ENCODE assay signal across 16 cellular contexts in the genomic region with DNA sequence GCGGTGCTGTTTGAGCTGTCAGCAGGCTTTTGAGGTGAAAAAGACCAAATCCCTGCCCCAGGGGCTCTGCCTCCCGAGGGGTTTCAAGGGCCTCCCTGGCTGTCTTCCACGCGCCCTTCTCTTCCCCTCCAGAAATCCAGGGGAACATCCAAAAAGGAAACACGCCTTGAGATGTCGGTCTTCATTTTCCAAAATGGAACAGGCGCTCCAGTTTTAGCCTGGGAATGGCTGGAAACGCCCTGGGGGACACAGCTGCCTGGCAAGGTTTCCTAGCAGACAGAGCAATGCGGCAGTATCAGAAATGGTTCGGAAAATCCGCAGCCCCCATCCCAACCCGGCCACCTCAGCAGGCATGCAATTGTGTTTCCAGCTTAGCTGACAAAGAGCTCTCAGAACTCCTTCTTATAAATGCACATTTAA. TPM values are rescaled to one million over a fixed set of nuclear protein-coding genes. Genes with fewer than 3 reads are reported as not detected.
DNase-seq lines count a peak whose midpoint lies in the region; ATAC-seq and TF ChIP-seq lines count a peak whose summit lies in the region.
"Had no signal": no experiment of that assay in that cellular context is flagged by ENCODE, and none has a peak within 500 bp of the region (broad histone marks: within the 10 kb centered on the region; RNA-seq: fewer than 3 reads in every experiment).

No MANE protein-coding gene starts in this region.

- peaks cover 54 to 95% (median 79%) of the 10 kb centered on the region in 10 experiments for H3K4me1 ChIP-seq in BLaER1 treated with 17β-estradiol and CSF1 and Interleukin-3, amounts not matched to agents 10 nM and 100 nM
- H3K4me1 ChIP-seq in gastroesophageal sphincter = peaks cover 0 to 25% (median 3%) of the 10 kb centered on the region in 3 donors
- H3K4me1 ChIP-seq in neural progenitor cell = peaks cover 15% of the 10 kb centered on the region
- H3K4me1 ChIP-seq: psoas muscle had no signal

- no peak for TF ChIP-seq CTCF in gastroesophageal sphincter (IDR thresholded peaks at IDR 0.05)
- no peak for TF ChIP-seq CTCF in neural progenitor cell (IDR thresholded peaks at IDR 0.05)

- intact Hi-C loops in activated naive CD4-positive, alpha-beta T cell treated with anti-CD3 and anti-CD28 coated beads for 36 hours (cut with micrococcal nuclease) = no loop called here

- DNase-seq in RPMI7951 (ENCODE audit: low read depth) (peak; percentile 39), neural progenitor cell (ENCODE audit: low spot score) (peak; percentile 83)
- DNase-seq in activated naive CD4-positive, alpha-beta T cell treated with anti-CD3 and anti-CD28 coated beads for 36 hours = no peak
- DNase-seq: activated CD4-positive, alpha-beta T cell treated with anti-CD3 and anti-CD28 coated beads for 36 hours; activated T-cell treated with anti-CD3 and anti-CD28 coated beads, Interleukin-2, amount 50 U/mL, for 1 hour; amygdala; effector CD4-positive, alpha-beta T cell; PC-9; T-helper 17 cell had no signal

- no peak for TF ChIP-seq POLR2A in gastroesophageal sphincter (IDR thresholded peaks at IDR 0.05)
- TF ChIP-seq POLR2A in GM18505 (IDR thresholded peaks at IDR 0.05; ENCODE audit: borderline replicate concordance, extremely low read depth, insufficient read depth, insufficient read length) = no peak

- CTCF ChIA-PET in activated naive CD4-positive, alpha-beta T cell treated with anti-CD3 and anti-CD28 coated beads for 36 hours (lab: Charles Lee) = no interaction called here

- H3K36me3 Mint-ChIP-seq in neural progenitor cell = no peaks in the 10 kb centered on the region
- no peaks in the 10 kb centered on the region for H3K36me3 Mint-ChIP-seq in activated naive CD4-positive, alpha-beta T cell treated with anti-CD3 and anti-CD28 coated beads for 36 hours (ENCODE audit: low read depth)
- H3K36me3 Mint-ChIP-seq: stimulated activated effector memory CD8-positive, alpha-beta T cell treated with anti-CD3 and anti-CD28 coated beads, Interleukin-12 subunit alpha, Interleukin-12 subunit beta, amount 100 ng/mL, for 72 hours had no signal

- H3K27me3 Mint-ChIP-seq in neural progenitor cell (ENCODE audit: insufficient read depth, low read depth) = peaks cover 18% of the 10 kb centered on the region
- no peaks in the 10 kb centered on the region for H3K27me3 Mint-ChIP-seq in activated naive CD4-positive, alpha-beta T cell treated with anti-CD3 and anti-CD28 coated beads for 36 hours (ENCODE audit: low read depth)
- H3K27me3 Mint-ChIP-seq: activated CD4-positive, alpha-beta T cell treated with anti-CD3 and anti-CD28 coated beads for 36 hours; T-helper 17 cell had no signal

- no peaks in the 10 kb centered on the region for H3K9me3 Mint-ChIP-seq in neural progenitor cell
- H3K9me3 Mint-ChIP-seq in activated naive CD4-positive, alpha-beta T cell treated with anti-CD3 and anti-CD28 coated beads for 36 hours = no peaks in the 10 kb centered on the region
- H3K9me3 Mint-ChIP-seq: stimulated activated effector memory CD8-positive, alpha-beta T cell treated with anti-CD3 and anti-CD28 coated beads, Interleukin-12 subunit alpha, Interleukin-12 subunit beta, amount 100 ng/mL, for 72 hours had no signal

- no peaks in the 10 kb centered on the region for H3K79me2 ChIP-seq in neural progenitor cell (ENCODE audit: low read depth)

- H3K4me3 ChIP-seq in BLaER1 treated with 17β-estradiol and CSF1 and Interleukin-3, amounts not matched to agents 10 nM and 100 nM = no peak overlapping the region
- H3K4me3 ChIP-seq in gastroesophageal sphincter (no peak overlapping the region), neural progenitor cell (no peak overlapping the region)
- H3K4me3 ChIP-seq: PC-9, psoas muscle had no signal

- peak overlapping the region; percentile 44 to 84 (median 63) for H3K4me2 ChIP-seq in BLaER1 treated with 17β-estradiol and CSF1 and Interleukin-3, amounts not matched to agents 10 nM and 100 nM
- H3K4me2 ChIP-seq in neural progenitor cell = peak overlapping the region; percentile 44
- H3K4me2 ChIP-seq: PC-9 had no signal

- TF ChIP-seq EP300 in gastroesophageal sphincter (IDR thresholded peaks at IDR 0.05) = no peak

- WGBS in gastroesophageal sphincter (ENCODE audit: low coverage in 1 of 2), 2 donors = 29 to 33% methylated on average over 9 to 11 of the region's 12 CpGs

- H3K27ac ChIP-seq in BLaER1 treated with 17β-estradiol and CSF1 and Interleukin-3, amounts not matched to agents 10 nM and 100 nM = peak overlapping the region in 5 of 11 experiments; percentile 3 to 29 (median 21); a peak in 3 of 22 replicates
- H3K27ac ChIP-seq in gastroesophageal sphincter (peak overlapping the region in 3 of 4 donors; percentile 7 to 63 (median 45)), neural progenitor cell (peak overlapping the region; percentile 78)
- H3K27ac ChIP-seq: PC-9, psoas muscle had no signal

- H4K20me1 ChIP-seq in BLaER1 treated with 17β-estradiol and CSF1 and Interleukin-3, amounts not matched to agents 10 nM and 100 nM = no peaks in the 10 kb centered on the region
- no peaks in the 10 kb centered on the region for H4K20me1 ChIP-seq in neural progenitor cell (ENCODE audit: low read depth)

- no peak for ATAC-seq in gastroesophageal sphincter
- no peak for ATAC-seq in GM18505 (IDR thresholded peaks at IDR 0.05; ENCODE audit: unreplicated experiment)
- no peak for ATAC-seq in HG02642 (IDR thresholded peaks at IDR 0.05; ENCODE audit: poor library complexity, unreplicated experiment)
- no peak for ATAC-seq in GM21737 (IDR thresholded peaks at IDR 0.05; ENCODE audit: unreplicated experiment)
- ATAC-seq: activated CD4-positive, alpha-beta T cell treated with anti-CD3 and anti-CD28 coated beads for 36 hours; psoas muscle; stimulated activated effector memory CD8-positive, alpha-beta T cell treated with anti-CD3 and anti-CD28 coated beads, Interleukin-12 subunit alpha, Interleukin-12 subunit beta, amount 100 ng/mL, for 72 hours; T-helper 17 cell had no signal

- H3F3A ChIP-seq in neural progenitor cell (ENCODE audit: low read depth) = peaks cover 36% of the 10 kb centered on the region

- peaks cover 28% of the 10 kb centered on the region for H3K4me1 Mint-ChIP-seq in neural progenitor cell
- H3K4me1 Mint-ChIP-seq in activated naive CD4-positive, alpha-beta T cell treated with anti-CD3 and anti-CD28 coated beads for 36 hours (ENCODE audit: low read depth) = no peaks in the 10 kb centered on the region

- peak overlapping the region in 5 of 11 experiments; percentile 2 to 54 (median 14); a peak in 1 of 22 replicates for H3K9ac ChIP-seq in BLaER1 treated with 17β-estradiol and CSF1 and Interleukin-3, amounts not matched to agents 10 nM and 100 nM
- H3K9ac ChIP-seq in neural progenitor cell = no peak overlapping the region

- no peaks in the 10 kb centered on the region; a peak in 1 of 22 replicates for H3K9me3 ChIP-seq in BLaER1 treated with 17β-estradiol and CSF1 and Interleukin-3, amounts not matched to agents 10 nM and 100 nM (replicated peaks in 1 of 11)
- H3K9me3 ChIP-seq in gastroesophageal sphincter = no peaks in the 10 kb centered on the region
- no peaks in the 10 kb centered on the region for H3K9me3 ChIP-seq in neural progenitor cell (ENCODE audit: low read depth)
- H3K9me3 ChIP-seq: psoas muscle had no signal

- no peak overlapping the region for H3K4me3 Mint-ChIP-seq in neural progenitor cell
- H3K4me3 Mint-ChIP-seq in activated naive CD4-positive, alpha-beta T cell treated with anti-CD3 and anti-CD28 coated beads for 36 hours = no peak overlapping the region
- H3K4me3 Mint-ChIP-seq: activated CD4-positive, alpha-beta T cell treated with anti-CD3 and anti-CD28 coated beads for 36 hours; stimulated activated effector memory CD8-positive, alpha-beta T cell treated with anti-CD3 and anti-CD28 coated beads, Interleukin-12 subunit alpha, Interleukin-12 subunit beta, amount 100 ng/mL, for 72 hours; T-helper 17 cell had no signal

- H3K36me3 ChIP-seq in BLaER1 treated with 17β-estradiol and CSF1 and Interleukin-3, amounts not matched to agents 10 nM and 100 nM = no peaks in the 10 kb centered on the region
- no peaks in the 10 kb centered on the region for H3K36me3 ChIP-seq in gastroesophageal sphincter
- H3K36me3 ChIP-seq in neural progenitor cell = no peaks in the 10 kb centered on the region

- no peaks in the 10 kb centered on the region for H3K27me3 ChIP-seq in BLaER1 treated with 17β-estradiol and CSF1 and Interleukin-3, amounts not matched to agents 10 nM and 100 nM
- H3K27me3 ChIP-seq in gastroesophageal sphincter = peaks cover 8% of the 10 kb centered on the region
- H3K27me3 ChIP-seq in neural progenitor cell = no peaks in the 10 kb centered on the region

- no peak overlapping the region for H3K27ac Mint-ChIP-seq in neural progenitor cell
- no peak overlapping the region for H3K27ac Mint-ChIP-seq in activated naive CD4-positive, alpha-beta T cell treated with anti-CD3 and anti-CD28 coated beads for 36 hours
- H3K27ac Mint-ChIP-seq: activated CD4-positive, alpha-beta T cell treated with anti-CD3 and anti-CD28 coated beads for 36 hours; stimulated activated effector memory CD8-positive, alpha-beta T cell treated with anti-CD3 and anti-CD28 coated beads, Interleukin-12 subunit alpha, Interleukin-12 subunit beta, amount 100 ng/mL, for 72 hours; T-helper 17 cell had no signal

- H2AFZ ChIP-seq in neural progenitor cell (replicated peaks) = peak overlapping the region; percentile 36
- H2AFZ ChIP-seq: PC-9 had no signal

RNA-seq across cellular contexts. Expression of gene LITAF, which starts 16.6 kb away (rescaled TPM):
- total RNA-seq in RPMI7951 (2014; rRNA removed; shearing (Covaris generic)) = 26.5 and 28.1 TPM in 2 replicates
- total RNA-seq in gastroesophageal sphincter (10 to 100 TPM; 31.6 to 95.0 (median 44.5) TPM), neural progenitor cell (ENCODE audit: low replicate concordance) (42.5 and 50.0 TPM in 2 replicates)
- total RNA-seq in activated naive CD4-positive, alpha-beta T cell treated with anti-CD3 and anti-CD28 coated beads for 36 hours = 100 to 1,000 TPM; 171 to 174 TPM
